Comparison of ENCODE assay signal across 27 cellular contexts in the genomic region with DNA sequence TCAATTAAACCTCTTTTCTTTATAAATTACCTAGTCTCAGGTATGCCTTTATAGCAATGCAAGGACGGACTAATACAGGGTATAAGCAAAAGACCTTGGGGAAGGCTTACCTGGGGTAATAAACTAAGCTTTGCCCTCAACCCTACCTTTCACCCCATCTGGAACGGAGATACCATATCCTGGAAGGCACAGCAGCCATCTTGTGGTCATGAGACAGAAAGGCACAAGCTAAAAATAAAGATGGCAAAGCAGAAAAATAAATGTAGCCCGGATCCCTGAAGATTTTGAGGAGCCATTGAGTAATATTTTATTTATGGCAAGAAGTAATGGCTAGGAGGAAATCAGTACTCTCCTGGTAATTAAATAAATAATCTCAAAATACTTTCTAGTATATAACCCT.
DNase-seq lines count a peak whose midpoint lies in the region; ATAC-seq, FAIRE-seq and TF ChIP-seq lines count a peak whose summit lies in the region.
"Had no signal": no experiment of that assay in that cellular context is flagged by ENCODE, and none has a peak within 500 bp of the region (broad histone marks: within the 10 kb centered on the region; RNA-seq: fewer than 3 reads in every experiment).

No MANE protein-coding gene starts in this region.

- TF ChIP-seq CTCF in HCT116 (IDR thresholded peaks at IDR 0.05 in 2 of 3, conservative IDR thresholded peaks at IDR 0.05 in 1 of 3; ENCODE audit: borderline replicate concordance in 1 of 3, insufficient read depth in 1 of 3, low read depth in 2 of 3, low read length in 2 of 3) (peak; percentile 27 to 39 (median 38); a peak in 3 of 6 replicates), astrocyte (IDR thresholded peaks at IDR 0.05; ENCODE audit: insufficient read depth, low read depth, low read length) (no peak), foreskin keratinocyte (conservative IDR thresholded peaks at IDR 0.05) (peak; percentile 64), Caco-2 (IDR thresholded peaks at IDR 0.05; ENCODE audit: insufficient read depth in 1 of 2, low read depth in 1 of 2, low read length in 1 of 2, severe bottlenecking in 1 of 2, unreplicated experiment in 1 of 2) (no peak)

- H3K9me3 ChIP-seq in HCT116 (ENCODE audit: control insufficient read depth in 1 of 2, insufficient read depth in 1 of 2, low read depth in 1 of 2, low read length in 2 of 2) = no peaks in the 10 kb centered on the region
- H3K9me3 ChIP-seq in astrocyte (ENCODE audit: insufficient read depth, low read depth, low read length) = no peaks in the 10 kb centered on the region
- H3K9me3 ChIP-seq in Caco-2 = 0 out of 2 replicates have a peak, but pooled peaks cover 3% of the 10 kb centered on the region
- H3K9me3 ChIP-seq: left ventricle myocardium inferior, upper lobe of left lung had no signal

- H3K4me3 ChIP-seq in ACC112 (ENCODE audit: low read depth, low read length) (no peak overlapping the region), HCT116 (replicated peaks in 1 of 2; ENCODE audit: low read depth in 1 of 2, low read length in 2 of 2) (no peak overlapping the region), astrocyte (ENCODE audit: insufficient read depth, low read depth, low read length) (no peak overlapping the region), Caco-2 (ENCODE audit: low read depth, low read length) (no peak overlapping the region)
- H3K4me3 ChIP-seq: hepatocyte, left ventricle myocardium inferior, upper lobe of left lung had no signal

- H3K9ac ChIP-seq in HCT116 (ENCODE audit: low read length) = peak overlapping the region; percentile 44; the same call in 1 of the 2 replicates
- H3K9ac ChIP-seq in astrocyte (ENCODE audit: low read length) = no peak overlapping the region

- intact Hi-C loops in HCT116 (cut with micrococcal nuclease) = no loop called here
- intact Hi-C loops in activated naive CD4-positive, alpha-beta T cell treated with anti-CD3 and anti-CD28 coated beads for 36 hours (cut with micrococcal nuclease) = no loop called here
- intact Hi-C loops in Caco-2 (cut with micrococcal nuclease; ENCODE audit: unreplicated experiment) = no loop called here

- POLR2A ChIA-PET in HCT116 (lab: Charles Lee) = interaction anchor here (1.8 kb wide), 1 partner anchor 275 kb away, joined by 4 read pairs; no protein-coding TSS in a partner anchor
- POLR2A ChIA-PET in Caco-2 (lab: Charles Lee) = no interaction called here

- no peak for TF ChIP-seq POLR2A in HCT116 (IDR thresholded peaks at IDR 0.05; ENCODE audit: borderline replicate concordance, extremely low read depth, insufficient read depth, insufficient read length)

- H3K79me2 ChIP-seq in ACC112 (ENCODE audit: control insufficient read depth, insufficient read depth, low read length, unreplicated experiment) (no peaks in the 10 kb centered on the region), HCT116 (ENCODE audit: insufficient read depth, low read length) (no peaks in the 10 kb centered on the region), astrocyte (ENCODE audit: insufficient read depth, low read length) (no peaks in the 10 kb centered on the region)
- H3K79me2 ChIP-seq: hepatocyte had no signal

- H2AFZ ChIP-seq in ACC112 (ENCODE audit: low read length, unreplicated experiment) = peak overlapping the region; percentile 88
- H2AFZ ChIP-seq in HCT116 (ENCODE audit: low read depth, low read length, poor library complexity, severe bottlenecking) = peak overlapping the region; percentile 96
- H2AFZ ChIP-seq in astrocyte (ENCODE audit: low read depth, low read length) = no peak overlapping the region
- H2AFZ ChIP-seq: hepatocyte had no signal

- peak; percentile 64 for TF ChIP-seq RAD21 in HCT116 (IDR thresholded peaks at IDR 0.05; ENCODE audit: low read depth)

- no peak for FAIRE-seq in astrocyte (lab: Jason Lieb, UNC)
- FAIRE-seq: GM12891 had no signal

- no peak overlapping the region for H3K4me3 Mint-ChIP-seq in astrocyte (ENCODE audit: unreplicated experiment)
- no peak overlapping the region for H3K4me3 Mint-ChIP-seq in activated naive CD4-positive, alpha-beta T cell treated with anti-CD3 and anti-CD28 coated beads for 36 hours
- no peak overlapping the region for H3K4me3 Mint-ChIP-seq in Caco-2 (ENCODE audit: unreplicated experiment)
- H3K4me3 Mint-ChIP-seq: activated naive CD8-positive, alpha-beta T cell treated with anti-CD3 and anti-CD28 coated beads, Interleukin-2, amount 50 U/mL, for 24 hours; CD8-positive, alpha-beta T cell; dendritic cell treated with granulocyte-macrophage colony-stimulating factor and Interleukin-4, amounts not matched to agents 40 ng/mL and 50 ng/mL, for 4 days; immature natural killer cell; neural crest cell; T-helper 17 cell had no signal

- H3K27ac Mint-ChIP-seq in astrocyte (ENCODE audit: unreplicated experiment) (peak overlapping the region; percentile 59), Caco-2 (ENCODE audit: unreplicated experiment) (no peak overlapping the region)
- H3K27ac Mint-ChIP-seq in activated naive CD4-positive, alpha-beta T cell treated with anti-CD3 and anti-CD28 coated beads for 36 hours = no peak overlapping the region
- H3K27ac Mint-ChIP-seq: activated naive CD8-positive, alpha-beta T cell treated with anti-CD3 and anti-CD28 coated beads, Interleukin-2, amount 50 U/mL, for 24 hours; activated T-helper 2 cell treated with anti-CD3 and anti-CD28 coated beads, Interferon-gamma antibody, Interleukin-2, Interleukin-4, amounts not matched to agents 10 μg/mL and 5 μg/mL and 100 μg/mL, durations not matched to agents 14 hours and 24 hours and 36 hours; CD8-positive, alpha-beta T cell; dendritic cell treated with granulocyte-macrophage colony-stimulating factor and Interleukin-4, amounts not matched to agents 40 ng/mL and 50 ng/mL, for 4 days; progenitor cell of endocrine pancreas; T-helper 17 cell had no signal

- H3K4me2 ChIP-seq in HCT116 (ENCODE audit: low read length) (peak overlapping the region; percentile 62; the same call in 1 of the 2 replicates), astrocyte (ENCODE audit: low read length) (no peak overlapping the region)
- H3K4me2 ChIP-seq: hepatocyte had no signal

- H3K4me1 ChIP-seq in ACC112 (ENCODE audit: control insufficient read depth, insufficient read depth, low read length, unreplicated experiment) (peaks cover 62% of the 10 kb centered on the region), HCT116 (ENCODE audit: control insufficient read depth in 1 of 2, insufficient read depth in 2 of 2, low read length in 2 of 2) (peaks cover 20 to 77% of the 10 kb centered on the region in 2 experiments), astrocyte (ENCODE audit: insufficient read depth, low read length) (peaks cover 55% of the 10 kb centered on the region), foreskin keratinocyte (peaks cover 51% of the 10 kb centered on the region), Caco-2 (peaks cover 29% of the 10 kb centered on the region)
- H3K4me1 ChIP-seq: left ventricle myocardium inferior had no signal

- H3K27me3 ChIP-seq in ACC112 (ENCODE audit: insufficient read depth, low read length) (no peaks in the 10 kb centered on the region), HCT116 (ENCODE audit: insufficient read depth, low read length) (no peaks in the 10 kb centered on the region), astrocyte (ENCODE audit: insufficient read depth, low read length) (no peaks in the 10 kb centered on the region), foreskin keratinocyte (no peaks in the 10 kb centered on the region), Caco-2 (replicated peaks; ENCODE audit: control insufficient read depth, insufficient read depth, low read length) (no peaks in the 10 kb centered on the region)
- H3K27me3 ChIP-seq: hepatocyte, upper lobe of left lung had no signal

- H3K36me3 Mint-ChIP-seq in astrocyte (ENCODE audit: low read depth, unreplicated experiment) (no peaks in the 10 kb centered on the region), Caco-2 (ENCODE audit: insufficient read depth, unreplicated experiment) (peaks cover 5% of the 10 kb centered on the region)
- H3K36me3 Mint-ChIP-seq in activated naive CD4-positive, alpha-beta T cell treated with anti-CD3 and anti-CD28 coated beads for 36 hours (ENCODE audit: low read depth) = no peaks in the 10 kb centered on the region
- H3K36me3 Mint-ChIP-seq: CD8-positive, alpha-beta T cell; immature natural killer cell had no signal

- no peaks in the 10 kb centered on the region for H3K36me3 ChIP-seq in ACC112 (ENCODE audit: insufficient read depth, low read length)
- no peaks in the 10 kb centered on the region for H3K36me3 ChIP-seq in HCT116 (ENCODE audit: control insufficient read depth in 1 of 2, insufficient read depth in 2 of 2, low read length in 2 of 2)
- no peaks in the 10 kb centered on the region for H3K36me3 ChIP-seq in astrocyte (ENCODE audit: insufficient read depth, low read length)
- no peaks in the 10 kb centered on the region for H3K36me3 ChIP-seq in Caco-2 (ENCODE audit: control insufficient read depth, insufficient read depth, low read length)
- H3K36me3 ChIP-seq: left ventricle myocardium inferior, upper lobe of left lung had no signal

- H3K4me1 Mint-ChIP-seq in astrocyte (ENCODE audit: low read depth, unreplicated experiment) (peaks cover 57% of the 10 kb centered on the region), Caco-2 (ENCODE audit: low read depth, unreplicated experiment) (peaks cover 10% of the 10 kb centered on the region)
- H3K4me1 Mint-ChIP-seq in activated naive CD4-positive, alpha-beta T cell treated with anti-CD3 and anti-CD28 coated beads for 36 hours (ENCODE audit: low read depth) = peaks cover 5% of the 10 kb centered on the region

- no peak for DNase-seq in HCT116 (ENCODE audit: low read depth, low spot score)
- DNase-seq in astrocyte (ENCODE audit: low read depth) = no peak
- DNase-seq in foreskin keratinocyte = peak in 1 of 2 donors; percentile 43
- DNase-seq in activated naive CD4-positive, alpha-beta T cell treated with anti-CD3 and anti-CD28 coated beads for 36 hours = no peak
- no peak for DNase-seq in activated CD4-positive, CD25-positive, alpha-beta regulatory T cell treated with anti-CD3 and anti-CD28 coated beads, Interleukin-2, amount 50 U/mL, for 72 hours
- DNase-seq in Caco-2 = no peak
- DNase-seq in activated CD8-positive, alpha-beta memory T cell treated with anti-CD3 and anti-CD28 coated beads, Interleukin-2, amount 50 U/mL, for 4 hours = no peak
- DNase-seq: activated CD4-positive, alpha-beta T cell treated with anti-CD3 and anti-CD28 coated beads, Interleukin-2, amount 50 U/mL, for 1 hour; activated CD8-positive, alpha-beta memory T cell treated with anti-CD3 and anti-CD28 coated beads, Interleukin-2, amount 50 U/mL, for 48 hours; activated naive CD8-positive, alpha-beta T cell treated with anti-CD3 and anti-CD28 coated beads, Interleukin-2, amount 50 U/mL, for 24 hours; CD8-positive, alpha-beta T cell; DMS79 treated with DMSO at 0.1 percent for 48 hours; foreskin melanocyte; immature natural killer cell; left ventricle myocardium inferior; NCI-H1105 treated with DMSO at 0.1 percent for 48 hours; NCI-H2081; NCI-H345; T-helper 17 cell; upper lobe of left lung had no signal

- H3K9me2 ChIP-seq in HCT116 (ENCODE audit: insufficient read depth) = no peaks in the 10 kb centered on the region

- no peaks in the 10 kb centered on the region for H3K27me3 Mint-ChIP-seq in astrocyte (ENCODE audit: low read depth, unreplicated experiment)
- no peaks in the 10 kb centered on the region for H3K27me3 Mint-ChIP-seq in activated naive CD4-positive, alpha-beta T cell treated with anti-CD3 and anti-CD28 coated beads for 36 hours (ENCODE audit: low read depth)
- no peaks in the 10 kb centered on the region for H3K27me3 Mint-ChIP-seq in Caco-2 (ENCODE audit: insufficient read depth, unreplicated experiment)

- peaks cover 3% of the 10 kb centered on the region for H3K9me3 Mint-ChIP-seq in astrocyte (ENCODE audit: unreplicated experiment)
- no peaks in the 10 kb centered on the region for H3K9me3 Mint-ChIP-seq in activated naive CD4-positive, alpha-beta T cell treated with anti-CD3 and anti-CD28 coated beads for 36 hours
- H3K9me3 Mint-ChIP-seq in Caco-2 (ENCODE audit: unreplicated experiment) = no peaks in the 10 kb centered on the region
- H3K9me3 Mint-ChIP-seq: activated naive CD8-positive, alpha-beta T cell treated with anti-CD3 and anti-CD28 coated beads, Interleukin-2, amount 50 U/mL, for 24 hours; activated T-helper 2 cell treated with anti-CD3 and anti-CD28 coated beads, Interferon-gamma antibody, Interleukin-2, Interleukin-4, amounts not matched to agents 10 μg/mL and 5 μg/mL and 100 μg/mL, durations not matched to agents 14 hours and 24 hours and 36 hours; CD8-positive, alpha-beta T cell; dendritic cell treated with granulocyte-macrophage colony-stimulating factor and Interleukin-4, amounts not matched to agents 40 ng/mL and 50 ng/mL, for 4 days; immature natural killer cell had no signal

- ATAC-seq in HCT116 (peak; percentile 41; the same call in 1 of the 2 replicates), foreskin keratinocyte (no peak)
- ATAC-seq: activated naive CD8-positive, alpha-beta T cell treated with anti-CD3 and anti-CD28 coated beads, Interleukin-2, amount 50 U/mL, for 24 hours; CD8-positive, alpha-beta T cell; T-helper 17 cell had no signal

- RAD21 ChIA-PET in HCT116 (lab: Charles Lee; ENCODE audit: low non-redundant PET in 1 of 2, low total read pairs in 2 of 2, uncharacterized antibody in 2 of 2, unreplicated experiment in 2 of 2) = no interaction called here

- peak overlapping the region; percentile 72 for H3K27ac ChIP-seq in ACC112 (ENCODE audit: low read depth, low read length)
- peak overlapping the region; percentile 13; the same call in 1 of the 2 replicates for H3K27ac ChIP-seq in HCT116 (ENCODE audit: low read depth, low read length)
- peak overlapping the region; percentile 95 for H3K27ac ChIP-seq in astrocyte (ENCODE audit: low read depth, low read length)
- peak overlapping the region; percentile 94 for H3K27ac ChIP-seq in foreskin keratinocyte
- H3K27ac ChIP-seq: hepatocyte, left ventricle myocardium inferior, upper lobe of left lung had no signal

- no TSS peak for BruUV-seq in HCT116 (replicated peaks; lab: Mats Ljungman, UMichigan)
- no TSS peak for BruUV-seq in Caco-2 (replicated peaks; lab: Mats Ljungman, UMichigan)

- CTCF ChIA-PET in HCT116 (lab: Charles Lee) = interaction anchor here (0.6 to 2.0 kb wide), 2 partner anchors 22 to 114 kb away, joined by 3 to 7 read pairs; no protein-coding TSS in a partner anchor
- CTCF ChIA-PET in activated naive CD4-positive, alpha-beta T cell treated with anti-CD3 and anti-CD28 coated beads for 36 hours (lab: Charles Lee) = interaction anchor here (0.8 kb wide), 1 partner anchor 252 kb away, joined by 3 read pairs; no protein-coding TSS in a partner anchor
- CTCF ChIA-PET in Caco-2 (lab: Charles Lee) = interaction anchor here (0.5 to 0.6 kb wide), 2 partner anchors 112 to 179 kb away, joined by 4 to 6 read pairs; no protein-coding TSS in a partner anchor

- H4K20me1 ChIP-seq in HCT116 (ENCODE audit: insufficient read depth) (no peaks in the 10 kb centered on the region), astrocyte (ENCODE audit: insufficient read depth, low read length) (no peaks in the 10 kb centered on the region)

Comparison
In these comparisons a context has a peak if more than half of its experiments do, and no peak if none do; other contexts are left out.
1. H3K27ac ChIP-seq: peak in every context shown above with its lines; median percentile 95 in astrocyte; 94 in foreskin keratinocyte; 72 in ACC112; 13 in HCT116.
2. CTCF ChIP-seq: peak in HCT116 (3 of 3) and foreskin keratinocyte (single experiment); none in astrocyte (single experiment) and Caco-2 (0 of 2).